1 cellular context compared by ENCODE assay signal in genomic region chr3:28134792-28135375, GRCh38.
TF ChIP-seq lines count a peak whose summit lies in the region.

No MANE protein-coding gene starts in this region.

TF ChIP-seq in HepG2, 621 proteins besides CTCF, POLR2A, EP300 and RAD21 (continued from another document):
- TF ChIP-seq, protein P1, sequence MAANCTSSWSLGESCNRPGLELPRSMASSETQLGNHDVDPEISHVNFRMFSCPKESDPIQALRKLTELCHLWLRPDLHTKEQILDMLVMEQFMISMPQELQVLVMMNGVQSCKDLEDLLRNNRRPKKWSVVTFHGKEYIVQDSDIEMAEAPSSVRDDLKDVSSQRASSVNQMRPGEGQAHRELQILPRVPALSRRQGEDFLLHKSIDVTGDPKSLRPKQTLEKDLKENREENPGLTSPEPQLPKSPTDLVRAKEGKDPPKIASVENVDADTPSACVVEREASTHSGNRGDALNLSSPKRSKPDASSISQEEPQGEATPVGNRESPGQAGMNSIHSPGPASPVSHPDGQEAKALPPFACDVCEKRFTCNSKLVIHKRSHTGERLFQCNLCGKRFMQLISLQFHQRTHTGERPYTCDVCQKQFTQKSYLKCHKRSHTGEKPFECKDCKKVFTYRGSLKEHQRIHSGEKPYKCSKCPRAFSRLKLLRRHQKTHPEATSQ (CRISPR knock-in tag; IDR thresholded peaks at IDR 0.05; ENCODE audit: borderline replicate concordance) = no peak
- TF ChIP-seq ZBTB44 (CRISPR knock-in tag; IDR thresholded peaks at IDR 0.05) (no peak), PHF21A (CRISPR knock-in tag; IDR thresholded peaks at IDR 0.05) (0 out of 2 replicates have a peak, but pooled peaks have one; percentile 20), KDM6A (CRISPR knock-in tag; IDR thresholded peaks at IDR 0.05; ENCODE audit: low read depth) (peak; percentile 56; the same call in 1 of the 2 replicates), RCOR2 (CRISPR knock-in tag; IDR thresholded peaks at IDR 0.05) (0 out of 2 replicates have a peak, but pooled peaks have one; percentile 31), ZNF335 (CRISPR knock-in tag; IDR thresholded peaks at IDR 0.05) (0 out of 2 replicates have a peak, but pooled peaks have one; percentile 31), ZNF570 (CRISPR knock-in tag; IDR thresholded peaks at IDR 0.05; ENCODE audit: borderline replicate concordance) (no peak), POGZ (CRISPR knock-in tag; IDR thresholded peaks at IDR 0.05) (0 out of 2 replicates have a peak, but pooled peaks have one; percentile 38), GATAD2A (CRISPR knock-in tag; IDR thresholded peaks at IDR 0.05) (peak; percentile 81), ZNF12 (CRISPR knock-in tag; IDR thresholded peaks at IDR 0.05) (peak; percentile 32; the same call in 1 of the 2 replicates), HNF4A (CRISPR knock-in tag; IDR thresholded peaks at IDR 0.05) (peak; percentile 87), ZNF143 (CRISPR knock-in tag; IDR thresholded peaks at IDR 0.05) (peak; percentile 48), CREM (IDR thresholded peaks at IDR 0.05) (peak; percentile 59; the same call in 1 of the 2 replicates), CREM (CRISPR knock-in tag; IDR thresholded peaks at IDR 0.05) (no peak), TCF7 (IDR thresholded peaks at IDR 0.05; ENCODE audit: low read depth) (peak; percentile 72), LCORL (IDR thresholded peaks at IDR 0.05) (no peak), LCORL (CRISPR knock-in tag; IDR thresholded peaks at IDR 0.05) (0 out of 2 replicates have a peak, but pooled peaks have one; percentile 24), ZNF367 (CRISPR knock-in tag; IDR thresholded peaks at IDR 0.05; ENCODE audit: borderline replicate concordance) (no peak), SALL1 (CRISPR knock-in tag; IDR thresholded peaks at IDR 0.05) (peak; percentile 31; the same call in 1 of the 2 replicates), KLF16 (CRISPR knock-in tag; IDR thresholded peaks at IDR 0.05) (0 out of 4 replicates have a peak, but pooled peaks of 1 of the 2 experiments have one; percentile 35), ATF7 (IDR thresholded peaks at IDR 0.05) (no peak), ATF7 (CRISPR knock-in tag; IDR thresholded peaks at IDR 0.05) (no peak), ZGPAT (CRISPR knock-in tag; IDR thresholded peaks at IDR 0.05) (peak; percentile 17; the same call in 1 of the 2 replicates), HMG20A (CRISPR knock-in tag; IDR thresholded peaks at IDR 0.05; ENCODE audit: borderline replicate concordance) (peak; percentile 71)
- TF ChIP-seq, protein P2, sequence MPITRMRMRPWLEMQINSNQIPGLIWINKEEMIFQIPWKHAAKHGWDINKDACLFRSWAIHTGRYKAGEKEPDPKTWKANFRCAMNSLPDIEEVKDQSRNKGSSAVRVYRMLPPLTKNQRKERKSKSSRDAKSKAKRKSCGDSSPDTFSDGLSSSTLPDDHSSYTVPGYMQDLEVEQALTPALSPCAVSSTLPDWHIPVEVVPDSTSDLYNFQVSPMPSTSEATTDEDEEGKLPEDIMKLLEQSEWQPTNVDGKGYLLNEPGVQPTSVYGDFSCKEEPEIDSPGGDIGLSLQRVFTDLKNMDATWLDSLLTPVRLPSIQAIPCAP (CRISPR knock-in tag; IDR thresholded peaks at IDR 0.05; ENCODE audit: low read depth) = no peak
